ENCODE assay signal across 18 cellular contexts in genomic region chr20:33602826-33603590, GRCh38. TPM values are rescaled to one million over a fixed set of nuclear protein-coding genes. Genes with fewer than 3 reads are reported as not detected.
DNase-seq lines count a peak whose midpoint lies in the region; ATAC-seq and TF ChIP-seq lines count a peak whose summit lies in the region.
"Had no signal": no experiment of that assay in that cellular context is flagged by ENCODE, and none has a peak within 500 bp of the region (broad histone marks: within the 10 kb centered on the region; RNA-seq: fewer than 3 reads in every experiment).

No MANE protein-coding gene starts in this region.

- peaks cover 15% of the 10 kb centered on the region for H3K4me1 Mint-ChIP-seq in activated CD4-positive, alpha-beta T cell treated with anti-CD3 and anti-CD28 coated beads for 36 hours
- H3K4me1 Mint-ChIP-seq in activated T-helper 1 cell treated with anti-CD3 and anti-CD28 coated beads, Interleukin-12 subunit alpha, Interleukin-12 subunit beta, Interleukin-2, Interleukin-4 antibody, amounts not matched to agents 30 ng/mL and 10 ng/mL and 1 ng/mL, durations not matched to agents 14 hours and 24 hours and 36 hours (ENCODE audit: low read depth): peaks cover 25% of the 10 kb centered on the region
- H3K4me1 Mint-ChIP-seq in naive B cell: peaks cover 33 to 72% (median 40%) of the 10 kb centered on the region in 3 donors

- H3K27ac Mint-ChIP-seq in activated CD4-positive, alpha-beta T cell treated with anti-CD3 and anti-CD28 coated beads for 36 hours: peak overlapping the region; percentile 17
- peak overlapping the region; percentile 41 for H3K27ac Mint-ChIP-seq in activated T-helper 1 cell treated with anti-CD3 and anti-CD28 coated beads, Interleukin-12 subunit alpha, Interleukin-12 subunit beta, Interleukin-2, Interleukin-4 antibody, amounts not matched to agents 30 ng/mL and 10 ng/mL and 1 ng/mL, durations not matched to agents 14 hours and 24 hours and 36 hours
- H3K27ac Mint-ChIP-seq in naive B cell: peak overlapping the region; percentile 55 to 85 (median 68)

- DNase-seq in activated CD4-positive, alpha-beta T cell treated with anti-CD3 and anti-CD28 coated beads for 36 hours: no peak
- no peak for DNase-seq in activated CD4-positive, alpha-beta T cell treated with anti-CD3 and anti-CD28 coated beads, Interleukin-2, amount 50 U/mL, for 4 hours
- DNase-seq in activated T-helper 1 cell treated with anti-CD3 and anti-CD28 coated beads, Interleukin-12 subunit alpha, Interleukin-12 subunit beta, Interleukin-2, Interleukin-4 antibody, amounts not matched to agents 30 ng/mL and 10 ng/mL and 1 ng/mL, durations not matched to agents 14 hours and 24 hours and 36 hours (ENCODE audit: low spot score): no peak
- DNase-seq in naive B cell (peak; percentile 20), tibial nerve (ENCODE audit: low spot score in 2 of 2) (no peak), posterior cingulate gyrus (no peak)
- DNase-seq: amniotic stem cell; EL; GOT3; KG1; NCI-H226; pancreas; stimulated activated CD4-positive, alpha-beta T cell treated with anti-CD3 and anti-CD28 coated beads, Interleukin-2, amount 100 ng/mL, for 48 hours; substantia nigra had no signal

- TF ChIP-seq CTCF in tibial nerve (IDR thresholded peaks at IDR 0.05): no peak

- H3K4me3 ChIP-seq in tibial nerve: no peak overlapping the region
- H3K4me3 ChIP-seq: hepatocyte, pancreas had no signal

- POLR2A ChIA-PET in activated CD4-positive, alpha-beta T cell treated with anti-CD3 and anti-CD28 coated beads for 36 hours (lab: Charles Lee): no interaction called here

- H3K4me3 Mint-ChIP-seq in activated CD4-positive, alpha-beta T cell treated with anti-CD3 and anti-CD28 coated beads for 36 hours: no peak overlapping the region
- H3K4me3 Mint-ChIP-seq in activated T-helper 1 cell treated with anti-CD3 and anti-CD28 coated beads, Interleukin-12 subunit alpha, Interleukin-12 subunit beta, Interleukin-2, Interleukin-4 antibody, amounts not matched to agents 30 ng/mL and 10 ng/mL and 1 ng/mL, durations not matched to agents 14 hours and 24 hours and 36 hours: no peak overlapping the region
- peak overlapping the region in 7 of 8 donors; percentile 37 to 76 (median 53) for H3K4me3 Mint-ChIP-seq in naive B cell

- no peak for TF ChIP-seq POLR2A in tibial nerve (IDR thresholded peaks at IDR 0.05)

- H3K9me3 ChIP-seq in tibial nerve: no peaks in the 10 kb centered on the region
- H3K9me3 ChIP-seq: pancreas had no signal

- CTCF ChIA-PET in activated CD4-positive, alpha-beta T cell treated with anti-CD3 and anti-CD28 coated beads for 36 hours (lab: Charles Lee): no interaction called here

- 76 to 77% methylated on average over 5 of the region's 5 CpGs for WGBS in tibial nerve, 2 donors

- ATAC-seq in activated CD4-positive, alpha-beta T cell treated with anti-CD3 and anti-CD28 coated beads for 36 hours: peak; percentile 82
- ATAC-seq in HG03439 (IDR thresholded peaks at IDR 0.05; ENCODE audit: unreplicated experiment): peak; percentile 47
- peak; percentile 68 to 78 for ATAC-seq in naive B cell (ENCODE audit: low read depth in 2 of 2)
- no peak for ATAC-seq in HG02981 (IDR thresholded peaks at IDR 0.05; ENCODE audit: unreplicated experiment)

- H3K4me1 ChIP-seq in tibial nerve: peaks cover 0 to 4% (median 0%) of the 10 kb centered on the region in 4 donors

- peaks cover 0 to 10% (median 0%) of the 10 kb centered on the region in 3 donors for H3K36me3 ChIP-seq in tibial nerve

- H3K9me3 Mint-ChIP-seq in activated CD4-positive, alpha-beta T cell treated with anti-CD3 and anti-CD28 coated beads for 36 hours (ENCODE audit: low read depth): no peaks in the 10 kb centered on the region
- no peaks in the 10 kb centered on the region for H3K9me3 Mint-ChIP-seq in activated T-helper 1 cell treated with anti-CD3 and anti-CD28 coated beads, Interleukin-12 subunit alpha, Interleukin-12 subunit beta, Interleukin-2, Interleukin-4 antibody, amounts not matched to agents 30 ng/mL and 10 ng/mL and 1 ng/mL, durations not matched to agents 14 hours and 24 hours and 36 hours
- H3K9me3 Mint-ChIP-seq in naive B cell: no peaks in the 10 kb centered on the region

- no peak overlapping the region for H3K27ac ChIP-seq in tibial nerve
- H3K27ac ChIP-seq: hepatocyte, pancreas had no signal

- peaks cover 2% of the 10 kb centered on the region for H3K36me3 Mint-ChIP-seq in activated CD4-positive, alpha-beta T cell treated with anti-CD3 and anti-CD28 coated beads for 36 hours (ENCODE audit: low read depth)
- H3K36me3 Mint-ChIP-seq in activated T-helper 1 cell treated with anti-CD3 and anti-CD28 coated beads, Interleukin-12 subunit alpha, Interleukin-12 subunit beta, Interleukin-2, Interleukin-4 antibody, amounts not matched to agents 30 ng/mL and 10 ng/mL and 1 ng/mL, durations not matched to agents 14 hours and 24 hours and 36 hours (ENCODE audit: low read depth): peaks cover 17% of the 10 kb centered on the region
- peaks cover 0 to 5% of the 10 kb centered on the region in 2 donors for H3K36me3 Mint-ChIP-seq in naive B cell

- intact Hi-C loops in activated CD4-positive, alpha-beta T cell treated with anti-CD3 and anti-CD28 coated beads for 36 hours (cut with DNase I, micrococcal nuclease): loop anchor here in 1 of 2 experiments (1.0 kb wide), 1 partner anchor 49 kb away; no protein-coding TSS in a partner anchor
- intact Hi-C loops in activated T-helper 1 cell treated with anti-CD3 and anti-CD28 coated beads, Interleukin-12 subunit alpha, Interleukin-12 subunit beta, Interleukin-2, Interleukin-4 antibody, amounts not matched to agents 30 ng/mL and 10 ng/mL and 1 ng/mL, durations not matched to agents 14 hours and 24 hours and 36 hours (cut with micrococcal nuclease): loop anchor here (1.0 kb wide), 1 partner anchor 48 kb away; no protein-coding TSS in a partner anchor
- intact Hi-C loops in posterior cingulate gyrus (cut with DNase I): no loop called here

- H3K27me3 Mint-ChIP-seq in activated CD4-positive, alpha-beta T cell treated with anti-CD3 and anti-CD28 coated beads for 36 hours: no peaks in the 10 kb centered on the region
- H3K27me3 Mint-ChIP-seq in activated T-helper 1 cell treated with anti-CD3 and anti-CD28 coated beads, Interleukin-12 subunit alpha, Interleukin-12 subunit beta, Interleukin-2, Interleukin-4 antibody, amounts not matched to agents 30 ng/mL and 10 ng/mL and 1 ng/mL, durations not matched to agents 14 hours and 24 hours and 36 hours (ENCODE audit: insufficient read depth): no peaks in the 10 kb centered on the region
- no peaks in the 10 kb centered on the region for H3K27me3 Mint-ChIP-seq in naive B cell

- no peak for TF ChIP-seq EP300 in tibial nerve (IDR thresholded peaks at IDR 0.05)

- H3K27me3 ChIP-seq in tibial nerve: no peaks in the 10 kb centered on the region
- H3K27me3 ChIP-seq: hepatocyte, pancreas had no signal

RNA-seq across cellular contexts. Expression of gene C20orf144, which starts 59.1 kb away (rescaled TPM):
- total RNA-seq in activated CD4-positive, alpha-beta T cell treated with anti-CD3 and anti-CD28 coated beads for 36 hours: under 1 TPM; 0.16 to 0.27 TPM
- 0.22 and 0.29 TPM in 2 replicates for total RNA-seq in activated T-helper 1 cell treated with anti-CD3 and anti-CD28 coated beads, Interleukin-12 subunit alpha, Interleukin-12 subunit beta, Interleukin-2, Interleukin-4 antibody, amounts not matched to agents 30 ng/mL and 10 ng/mL and 1 ng/mL, durations not matched to agents 14 hours and 24 hours and 36 hours
- not detected for polyA plus RNA-seq in naive B cell (ENCODE audit: low read depth in 6 of 6)
- not detected for total RNA-seq in tibial nerve
- total RNA-seq: lower leg skin had no signal

Comparison
In these comparisons a context has a peak if more than half of its experiments do, and no peak if none do; other contexts are left out.
1. H3K27ac Mint-ChIP-seq: peak in every context shown above with its lines; median percentile 68 in naive B cell; 41 in activated T-helper 1 cell treated with anti-CD3 and anti-CD28 coated beads, Interleukin-12 subunit alpha, Interleukin-12 subunit beta, Interleukin-2, Interleukin-4 antibody, amounts not matched to agents 30 ng/mL and 10 ng/mL and 1 ng/mL, durations not matched to agents 14 hours and 24 hours and 36 hours; 17 in activated CD4-positive, alpha-beta T cell treated with anti-CD3 and anti-CD28 coated beads for 36 hours.
2. H3K4me3 Mint-ChIP-seq: peak in naive B cell (7 of 8); none in activated CD4-positive, alpha-beta T cell treated with anti-CD3 and anti-CD28 coated beads for 36 hours (single experiment) and activated T-helper 1 cell treated with anti-CD3 and anti-CD28 coated beads, Interleukin-12 subunit alpha, Interleukin-12 subunit beta, Interleukin-2, Interleukin-4 antibody, amounts not matched to agents 30 ng/mL and 10 ng/mL and 1 ng/mL, durations not matched to agents 14 hours and 24 hours and 36 hours (single experiment).